ENCODE assay signal across 11 cellular contexts in the genomic region with DNA sequence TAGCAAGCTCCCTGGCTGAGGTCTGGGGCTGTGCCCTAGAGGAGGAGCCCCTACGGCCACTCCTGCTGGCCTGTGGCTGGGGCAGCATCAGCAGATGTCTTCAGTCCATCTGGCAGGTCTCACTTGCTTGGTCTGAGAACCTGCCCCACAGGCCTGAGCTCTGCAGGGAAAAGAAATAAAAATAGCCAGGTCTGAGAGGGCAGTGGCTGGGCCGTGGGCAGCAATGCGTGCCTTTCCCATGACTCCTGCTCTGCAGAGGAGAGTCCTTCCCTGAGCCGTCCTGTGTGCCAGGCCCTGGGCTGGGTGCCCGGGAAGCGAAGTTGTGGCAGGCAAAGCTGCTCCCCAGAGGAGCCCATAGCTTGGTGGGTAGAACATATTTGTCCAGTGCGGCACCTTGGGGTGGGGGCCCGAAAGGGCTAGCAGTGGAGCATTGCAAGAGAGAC. TPM values are rescaled to one million over a fixed set of nuclear protein-coding genes. Genes with fewer than 3 reads are reported as not detected.
A peak's percentile ranks its signal among the peaks of the same experiment; 100 is the strongest.
DNase-seq lines count a peak whose midpoint lies in the region; ATAC-seq and TF ChIP-seq lines count a peak whose summit lies in the region.
"Had no signal": no experiment of that assay in that cellular context is flagged by ENCODE, and none has a peak within 500 bp of the region (broad histone marks: within the 10 kb centered on the region; RNA-seq: fewer than 3 reads in every experiment).

No MANE protein-coding gene starts in this region.

- TF ChIP-seq CTCF in esophagus squamous epithelium (IDR thresholded peaks at IDR 0.05), result no peak

- H3K27ac ChIP-seq in esophagus squamous epithelium, result peak overlapping the region; percentile 23 to 84 (median 62)
- peak overlapping the region; percentile 89 for H3K27ac ChIP-seq in skeletal muscle tissue (ENCODE audit: low read depth, low read length)

- H3K4me3 ChIP-seq in esophagus squamous epithelium (no peak overlapping the region), skeletal muscle tissue (ENCODE audit: low read length in 3 of 3) (peak overlapping the region in 2 of 3 donors; percentile 54 to 64)

- no peak for TF ChIP-seq POLR2A in esophagus squamous epithelium (IDR thresholded peaks at IDR 0.05)

- peak overlapping the region; percentile 67 to 83 (median 74) for H3K9ac ChIP-seq in skeletal muscle tissue (ENCODE audit: low read depth in 1 of 3, low read length in 3 of 3)

- H3K27me3 ChIP-seq in esophagus squamous epithelium (no peaks in the 10 kb centered on the region), skeletal muscle tissue (ENCODE audit: control insufficient read depth in 3 of 3, insufficient read depth in 3 of 3, low read length in 3 of 3) (no peaks in the 10 kb centered on the region)

- DNase-seq in HT1080 (ENCODE audit: low read depth) (peak; percentile 59), esophagus squamous epithelium (lab: John Stamatoyannopoulos, UW) (no peak), left lobe of liver (ENCODE audit: low spot score) (peak; percentile 75), NCI-H1105 treated with DMSO at 0.1 percent for 48 hours (lab: John Stamatoyannopoulos, UW) (no peak), HK-2 (ENCODE audit: unreplicated experiment) (no peak)
- no peak for DNase-seq in activated CD4-positive, alpha-beta T cell treated with anti-CD3 and anti-CD28 coated beads for 1 hour
- DNase-seq: activated CD4-positive, alpha-beta T cell treated with anti-CD3 and anti-CD28 coated beads, Interleukin-2, amount 10 ng/mL, durations not matched to agents 24 days and 14 days; occipital lobe had no signal

- H3K4me1 ChIP-seq in esophagus squamous epithelium (peaks cover 4 to 66% (median 29%) of the 10 kb centered on the region in 3 donors), skeletal muscle tissue (ENCODE audit: control insufficient read depth in 3 of 3, insufficient read depth in 3 of 3, low read length in 3 of 3) (peaks cover 35 to 64% (median 53%) of the 10 kb centered on the region in 3 donors)

- H3K36me3 ChIP-seq in esophagus squamous epithelium, result no peaks in the 10 kb centered on the region
- H3K36me3 ChIP-seq in skeletal muscle tissue (ENCODE audit: control insufficient read depth in 3 of 3, insufficient read depth in 3 of 3, low read length in 3 of 3), result no peaks in the 10 kb centered on the region

- H3K9me3 ChIP-seq in esophagus squamous epithelium (no peaks in the 10 kb centered on the region), skeletal muscle tissue (ENCODE audit: control insufficient read depth in 3 of 3, low read length in 3 of 3) (no peaks in the 10 kb centered on the region)

- peak; percentile 76 for ATAC-seq in left lobe of liver
- no peak for ATAC-seq in GM21360 (IDR thresholded peaks at IDR 0.05; ENCODE audit: unreplicated experiment)
- ATAC-seq: stimulated activated memory B cell treated with anti-CD40 and anti-IgM and Interleukin-4, amounts not matched to agents 10 μg/mL and 1 μg/mL and 100 μg/mL, for 72 hours had no signal

- WGBS in esophagus squamous epithelium, 2 donors, result 59 to 90% methylated on average over 2 to 5 of the region's 8 CpGs

- intact Hi-C loops in esophagus squamous epithelium (cut with DNase I), result no loop called here

RNA-seq across cellular contexts. Expression of a gene that starts 11.3 kb away (rescaled TPM):
- total RNA-seq in HT1080 (2014; rRNA removed; shearing (Covaris generic)), result 4.4 and 4.7 TPM in 2 replicates
- 6.3 and 8.9 TPM in 2 replicates for polyA plus RNA-seq in HT1080 (2015; cell fraction: cytosol; rRNA removed)
- 14.4 and 15.3 TPM in 2 replicates for polyA plus RNA-seq in HT1080 (2015; cell fraction: nucleus; rRNA removed)
- total RNA-seq in esophagus squamous epithelium (10 to 100 TPM; 19.4 to 46.8 (median 35.0) TPM), left lobe of liver (16.6 TPM), skeletal muscle tissue (12.5 TPM)

RNA-seq across cellular contexts. Expression of a gene that starts 55.3 kb away (rescaled TPM):
- 23.8 and 24.5 TPM in 2 replicates for total RNA-seq in HT1080 (2014; rRNA removed; shearing (Covaris generic))
- polyA plus RNA-seq in HT1080 (2015; cell fraction: cytosol; rRNA removed), result 22.3 and 25.5 TPM in 2 replicates
- polyA plus RNA-seq in HT1080 (2015; cell fraction: nucleus; rRNA removed), result 12.0 and 13.1 TPM in 2 replicates
- total RNA-seq in esophagus squamous epithelium (10 to 100 TPM; 12.4 to 19.6 (median 14.3) TPM), left lobe of liver (6.5 TPM), skeletal muscle tissue (6.3 TPM)

Comparison
In these comparisons a context has a peak if more than half of its experiments do, and no peak if none do; other contexts are left out.
1. DNase-seq: peak in HT1080 (single experiment) and left lobe of liver (single experiment); none in esophagus squamous epithelium (single experiment), NCI-H1105 treated with DMSO at 0.1 percent for 48 hours (single experiment), activated CD4-positive, alpha-beta T cell treated with anti-CD3 and anti-CD28 coated beads for 1 hour (single experiment) and HK-2 (single experiment).
2. H3K4me3 ChIP-seq: peak in skeletal muscle tissue (2 of 3); none in esophagus squamous epithelium (0 of 4).